6 cellular contexts compared by ENCODE assay signal in genomic region chr5:163455406-163455805, GRCh38. TPM values are rescaled to one million over a fixed set of nuclear protein-coding genes. Genes with fewer than 3 reads are reported as not detected.
DNase-seq lines count a peak whose midpoint lies in the region; ATAC-seq and TF ChIP-seq lines count a peak whose summit lies in the region.
"Not testable (repeated sequence)": the region's sequence is repeated elsewhere in the genome, so short reads cannot be mapped to it uniquely, and the experiment has no call there.

No MANE protein-coding gene starts in this region.

- POLR2A ChIA-PET in activated CD4-positive, alpha-beta T cell treated with anti-CD3 and anti-CD28 coated beads for 36 hours (lab: Charles Lee): not testable (repeated sequence)

- H3K4me1 Mint-ChIP-seq in IgD-negative memory B cell: peaks cover 8 to 17% (median 15%) of the 10 kb centered on the region in 3 donors
- H3K4me1 Mint-ChIP-seq in activated CD4-positive, alpha-beta T cell treated with anti-CD3 and anti-CD28 coated beads for 36 hours: peaks cover 25% of the 10 kb centered on the region
- peaks cover 29% of the 10 kb centered on the region for H3K4me1 Mint-ChIP-seq in activated CD8-positive, alpha-beta memory T cell treated with anti-CD3 and anti-CD28 coated beads, Interleukin-2, amount 10 ng/mL, durations not matched to agents 7 days and 5 days
- H3K4me1 Mint-ChIP-seq in activated naive CD8-positive, alpha-beta T cell treated with anti-CD3 and anti-CD28 coated beads for 36 hours: peaks cover 14% of the 10 kb centered on the region
- not testable (repeated sequence) for H3K4me1 Mint-ChIP-seq in endothelial cell (ENCODE audit: unreplicated experiment)
- H3K4me1 Mint-ChIP-seq in neural crest cell: peaks cover 28% of the 10 kb centered on the region

- TF ChIP-seq CTCF in endothelial cell (IDR thresholded peaks at IDR 0.05; ENCODE audit: unreplicated experiment); neural crest cell (conservative IDR thresholded peaks at IDR 0.05): not testable (repeated sequence)

- not testable (repeated sequence) for H3K9me3 Mint-ChIP-seq in IgD-negative memory B cell; activated CD4-positive, alpha-beta T cell treated with anti-CD3 and anti-CD28 coated beads for 36 hours (ENCODE audit: low read depth); activated CD8-positive, alpha-beta memory T cell treated with anti-CD3 and anti-CD28 coated beads, Interleukin-2, amount 10 ng/mL, durations not matched to agents 7 days and 5 days (ENCODE audit: low read depth); activated naive CD8-positive, alpha-beta T cell treated with anti-CD3 and anti-CD28 coated beads for 36 hours; endothelial cell (ENCODE audit: unreplicated experiment); neural crest cell

- intact Hi-C loops in activated CD4-positive, alpha-beta T cell treated with anti-CD3 and anti-CD28 coated beads for 36 hours (cut with DNase I, micrococcal nuclease): not testable (repeated sequence)

- DNase-seq in activated CD4-positive, alpha-beta T cell treated with anti-CD3 and anti-CD28 coated beads for 36 hours; activated CD8-positive, alpha-beta memory T cell treated with anti-CD3 and anti-CD28 coated beads, Interleukin-2, amount 10 ng/mL, durations not matched to agents 7 days and 5 days; activated naive CD8-positive, alpha-beta T cell treated with anti-CD3 and anti-CD28 coated beads for 36 hours; endothelial cell (ENCODE audit: low spot score); neural crest cell (ENCODE audit: low read depth, low spot score): not testable (repeated sequence)

- CTCF ChIA-PET in activated CD4-positive, alpha-beta T cell treated with anti-CD3 and anti-CD28 coated beads for 36 hours (lab: Charles Lee): interaction anchor here (1.3 to 1.4 kb wide), 2 partner anchors 47 to 106 kb away, joined by 3 to 5 read pairs; no protein-coding TSS in a partner anchor
- CTCF ChIA-PET in activated CD8-positive, alpha-beta memory T cell treated with anti-CD3 and anti-CD28 coated beads, Interleukin-2, amount 10 ng/mL, durations not matched to agents 7 days and 5 days (lab: Charles Lee): interaction anchor here (2.6 kb wide), 1 partner anchor 15 kb away, joined by 9 read pairs; no protein-coding TSS in a partner anchor

- H3K27ac Mint-ChIP-seq in IgD-negative memory B cell (peak overlapping the region in 2 of 3 donors; percentile 24 to 77), endothelial cell (ENCODE audit: unreplicated experiment) (peak overlapping the region; percentile 19)
- peak overlapping the region; percentile 51 for H3K27ac Mint-ChIP-seq in activated CD4-positive, alpha-beta T cell treated with anti-CD3 and anti-CD28 coated beads for 36 hours
- peak overlapping the region; percentile 46 for H3K27ac Mint-ChIP-seq in activated CD8-positive, alpha-beta memory T cell treated with anti-CD3 and anti-CD28 coated beads, Interleukin-2, amount 10 ng/mL, durations not matched to agents 7 days and 5 days
- peak overlapping the region; percentile 62 for H3K27ac Mint-ChIP-seq in activated naive CD8-positive, alpha-beta T cell treated with anti-CD3 and anti-CD28 coated beads for 36 hours
- H3K27ac Mint-ChIP-seq in neural crest cell (ENCODE audit: unreplicated experiment): not testable (repeated sequence)

- not testable (repeated sequence) for H3K27me3 Mint-ChIP-seq in IgD-negative memory B cell; activated CD4-positive, alpha-beta T cell treated with anti-CD3 and anti-CD28 coated beads for 36 hours; activated CD8-positive, alpha-beta memory T cell treated with anti-CD3 and anti-CD28 coated beads, Interleukin-2, amount 10 ng/mL, durations not matched to agents 7 days and 5 days; activated naive CD8-positive, alpha-beta T cell treated with anti-CD3 and anti-CD28 coated beads for 36 hours; endothelial cell (ENCODE audit: unreplicated experiment); neural crest cell (ENCODE audit: low read depth)

- H3K4me3 Mint-ChIP-seq in IgD-negative memory B cell: peak overlapping the region in 1 of 4 donors; percentile 41
- H3K4me3 Mint-ChIP-seq in activated CD4-positive, alpha-beta T cell treated with anti-CD3 and anti-CD28 coated beads for 36 hours; activated CD8-positive, alpha-beta memory T cell treated with anti-CD3 and anti-CD28 coated beads, Interleukin-2, amount 10 ng/mL, durations not matched to agents 7 days and 5 days; activated naive CD8-positive, alpha-beta T cell treated with anti-CD3 and anti-CD28 coated beads for 36 hours; endothelial cell (ENCODE audit: unreplicated experiment): not testable (repeated sequence)
- peak overlapping the region; percentile 68 for H3K4me3 Mint-ChIP-seq in neural crest cell

- not testable (repeated sequence) for H3K36me3 Mint-ChIP-seq in IgD-negative memory B cell
- peaks cover 57% of the 10 kb centered on the region for H3K36me3 Mint-ChIP-seq in activated CD4-positive, alpha-beta T cell treated with anti-CD3 and anti-CD28 coated beads for 36 hours (ENCODE audit: low read depth)
- H3K36me3 Mint-ChIP-seq in activated CD8-positive, alpha-beta memory T cell treated with anti-CD3 and anti-CD28 coated beads, Interleukin-2, amount 10 ng/mL, durations not matched to agents 7 days and 5 days: peaks cover 41% of the 10 kb centered on the region
- peaks cover 24% of the 10 kb centered on the region for H3K36me3 Mint-ChIP-seq in activated naive CD8-positive, alpha-beta T cell treated with anti-CD3 and anti-CD28 coated beads for 36 hours
- H3K36me3 Mint-ChIP-seq in endothelial cell (ENCODE audit: low read depth, unreplicated experiment): peaks cover 11% of the 10 kb centered on the region
- peaks cover 21% of the 10 kb centered on the region for H3K36me3 Mint-ChIP-seq in neural crest cell (ENCODE audit: low read depth)

- not testable (repeated sequence) for ATAC-seq in activated CD4-positive, alpha-beta T cell treated with anti-CD3 and anti-CD28 coated beads for 36 hours; activated CD8-positive, alpha-beta memory T cell treated with anti-CD3 and anti-CD28 coated beads, Interleukin-2, amount 10 ng/mL, durations not matched to agents 7 days and 5 days

RNA-seq across cellular contexts. Expression of gene NUDCD2, which starts 4.5 kb away (rescaled TPM):
- 39.4 TPM for polyA plus RNA-seq in IgD-negative memory B cell
- 10 to 100 TPM; 37.8 to 51.3 TPM for total RNA-seq in activated CD4-positive, alpha-beta T cell treated with anti-CD3 and anti-CD28 coated beads for 36 hours
- total RNA-seq in activated CD8-positive, alpha-beta memory T cell treated with anti-CD3 and anti-CD28 coated beads, Interleukin-2, amount 10 ng/mL, durations not matched to agents 7 days and 5 days: 10 to 100 TPM; 42.7 to 43.9 TPM
- total RNA-seq in activated naive CD8-positive, alpha-beta T cell treated with anti-CD3 and anti-CD28 coated beads for 36 hours: 10 to 100 TPM; 44.7 to 49.3 TPM
- total RNA-seq in endothelial cell (ENCODE audit: unreplicated experiment): 19.2 TPM
- total RNA-seq in neural crest cell: 40.7 and 43.7 TPM in 2 replicates

RNA-seq across cellular contexts. Expression of gene HMMR, which starts 5.0 kb away (rescaled TPM):
- polyA plus RNA-seq in IgD-negative memory B cell: not detected
- 100 to 1,000 TPM in 1 of 2 experiments, 10 to 100 TPM in 1; 94.1 to 102 TPM for total RNA-seq in activated CD4-positive, alpha-beta T cell treated with anti-CD3 and anti-CD28 coated beads for 36 hours
- total RNA-seq in activated CD8-positive, alpha-beta memory T cell treated with anti-CD3 and anti-CD28 coated beads, Interleukin-2, amount 10 ng/mL, durations not matched to agents 7 days and 5 days: 10 to 100 TPM; 82.2 to 87.7 TPM
- total RNA-seq in activated naive CD8-positive, alpha-beta T cell treated with anti-CD3 and anti-CD28 coated beads for 36 hours: 10 to 100 TPM; 85.0 to 88.6 TPM
- total RNA-seq in endothelial cell (ENCODE audit: unreplicated experiment): 8.6 TPM
- total RNA-seq in neural crest cell: 38.5 and 44.4 TPM in 2 replicates

RNA-seq across cellular contexts. Expression of gene CCNG1, which starts 18.0 kb away (rescaled TPM):
- polyA plus RNA-seq in IgD-negative memory B cell: 100.0 TPM
- 100 to 1,000 TPM; 114 to 120 TPM for total RNA-seq in activated CD4-positive, alpha-beta T cell treated with anti-CD3 and anti-CD28 coated beads for 36 hours
- total RNA-seq in activated CD8-positive, alpha-beta memory T cell treated with anti-CD3 and anti-CD28 coated beads, Interleukin-2, amount 10 ng/mL, durations not matched to agents 7 days and 5 days: 100 to 1,000 TPM; 122 to 144 TPM
- total RNA-seq in activated naive CD8-positive, alpha-beta T cell treated with anti-CD3 and anti-CD28 coated beads for 36 hours: 10 to 100 TPM; 77.3 to 88.9 TPM
- 360 TPM for total RNA-seq in endothelial cell (ENCODE audit: unreplicated experiment)
- 194 and 202 TPM in 2 replicates for total RNA-seq in neural crest cell

RNA-seq across cellular contexts. Expression of gene MAT2B, which starts 50.0 kb away (rescaled TPM):
- polyA plus RNA-seq in IgD-negative memory B cell: 234 TPM
- 100 to 1,000 TPM in 1 of 2 experiments, 10 to 100 TPM in 1; 89.0 to 103 TPM for total RNA-seq in activated CD4-positive, alpha-beta T cell treated with anti-CD3 and anti-CD28 coated beads for 36 hours
- 100 to 1,000 TPM in 1 of 2 experiments, 10 to 100 TPM in 1; 74.1 to 104 TPM for total RNA-seq in activated CD8-positive, alpha-beta memory T cell treated with anti-CD3 and anti-CD28 coated beads, Interleukin-2, amount 10 ng/mL, durations not matched to agents 7 days and 5 days
- 10 to 100 TPM; 65.6 to 67.7 TPM for total RNA-seq in activated naive CD8-positive, alpha-beta T cell treated with anti-CD3 and anti-CD28 coated beads for 36 hours
- total RNA-seq in endothelial cell (ENCODE audit: unreplicated experiment) (25.2 TPM), neural crest cell (79.1 and 79.7 TPM in 2 replicates)
